In genomic region chr1:235399661-235400060, GRCh38 we compare ENCODE assay signal across 23 cellular contexts. TPM values are rescaled to one million over a fixed set of nuclear protein-coding genes. Genes with fewer than 3 reads are reported as not detected.
A peak's percentile ranks its signal among the peaks of the same experiment; 100 is the strongest.
DNase-seq lines count a peak whose midpoint lies in the region; ATAC-seq, FAIRE-seq and TF ChIP-seq lines count a peak whose summit lies in the region.
"Had no signal": no experiment of that assay in that cellular context is flagged by ENCODE, and none has a peak within 500 bp of the region (broad histone marks: within the 10 kb centered on the region; RNA-seq: fewer than 3 reads in every experiment).

No MANE protein-coding gene starts in this region.

- H3K9me3 ChIP-seq in A549 (no peaks in the 10 kb centered on the region), RWPE2 (ENCODE audit: severe bottlenecking) (no peaks in the 10 kb centered on the region), H1 (ENCODE audit: insufficient read depth in 2 of 2, low read depth in 1 of 2, low read length in 1 of 2) (no peaks in the 10 kb centered on the region)

- TF ChIP-seq EP300 in A549 (IDR thresholded peaks at IDR 0.05) (no peak), H1 (IDR thresholded peaks at IDR 0.05; ENCODE audit: borderline replicate concordance in 1 of 2, low read depth in 2 of 2, low read length in 2 of 2) (no peak)

- H2BK15ac ChIP-seq in H1 (ENCODE audit: low read length) = no peak overlapping the region

- WGBS in A549 (ENCODE audit: missing lambda C conversion rate) = 65% methylated on average over 6 of the region's 6 CpGs
- 78% methylated on average over 6 of the region's 6 CpGs; no CpG with 5 or more reads in 1 of the 2 experiments for WGBS in H1 (ENCODE audit: extremely low coverage in 1 of 2, insufficient coverage in 1 of 2, insufficient read length in 1 of 2, insufficient replicate concordance in 2 of 2, low coverage in 1 of 2, low lambda C conversion rate in 2 of 2, missing lambda C conversion rate in 1 of 2), 2 experiments

- peaks cover 72% of the 10 kb centered on the region for H3K4me1 ChIP-seq in A549
- H3K4me1 ChIP-seq in RWPE2 (ENCODE audit: insufficient read depth, poor library complexity, severe bottlenecking) = peaks cover 24% of the 10 kb centered on the region
- H3K4me1 ChIP-seq in H1 (replicated peaks in 1 of 4; ENCODE audit: control insufficient read depth in 3 of 4, insufficient read depth in 4 of 4, low read length in 3 of 4) = no peaks in the 10 kb centered on the region

- no peak overlapping the region for H3K14ac ChIP-seq in H1 (ENCODE audit: insufficient read length)

- no peaks in the 10 kb centered on the region; the same call in 1 of the 2 replicates for H3K79me1 ChIP-seq in H1 (ENCODE audit: low read depth, low read length)

- FAIRE-seq in A549 (lab: Jason Lieb, UNC) = no peak
- FAIRE-seq in H1 (lab: Jason Lieb, UNC) = no peak
- FAIRE-seq: D721Med, GM18507, RCC 7860 had no signal

- H4K5ac ChIP-seq in H1 (ENCODE audit: insufficient read length, low read depth, low read length) = no peak overlapping the region

- POLR2A ChIA-PET in A549 (lab: Yijun Ruan, JAX) (no interaction called here), H1 (lab: Charles Lee; ENCODE audit: partially characterized antibody) (no interaction called here)
- POLR2A ChIA-PET in activated CD4-positive, alpha-beta memory T cell treated with anti-CD3 and anti-CD28 coated beads, Interleukin-2, amount 10 ng/mL, durations not matched to agents 7 days and 5 days (lab: Charles Lee) = no interaction called here

- peak overlapping the region; percentile 56 to 72 for H3K27ac ChIP-seq in A549
- peak overlapping the region; percentile 75 for H3K27ac ChIP-seq in RWPE2 (ENCODE audit: poor library complexity, severe bottlenecking)
- H3K27ac ChIP-seq in H1 (ENCODE audit: low read depth, low read length) = no peak overlapping the region
- H3K27ac ChIP-seq: 22Rv1, C4-2B, HL-60, KMS-11 had no signal

- H3K27me3 ChIP-seq in RWPE2 (ENCODE audit: insufficient read depth, poor library complexity, severe bottlenecking) (no peaks in the 10 kb centered on the region), H1 (replicated peaks in 1 of 4; ENCODE audit: control insufficient read depth in 3 of 4, extremely low read depth in 1 of 4, insufficient read depth in 3 of 4, low read length in 3 of 4) (no peaks in the 10 kb centered on the region)

- no peak overlapping the region for H2BK120ac ChIP-seq in H1 (replicated peaks; ENCODE audit: low read depth, low read length)

- H3K36me3 Mint-ChIP-seq in activated CD4-positive, alpha-beta memory T cell treated with anti-CD3 and anti-CD28 coated beads, Interleukin-2, amount 10 ng/mL, durations not matched to agents 7 days and 5 days (ENCODE audit: low read depth) = peaks cover 11% of the 10 kb centered on the region
- H3K36me3 Mint-ChIP-seq in activated CD8-positive, alpha-beta memory T cell treated with anti-CD3 and anti-CD28 coated beads, Interleukin-2, amount 10 ng/mL, durations not matched to agents 7 days and 5 days = peaks cover 6% of the 10 kb centered on the region
- peaks cover 17 to 32% of the 10 kb centered on the region in 2 donors for H3K36me3 Mint-ChIP-seq in CD14-positive monocyte

- H3K4me1 Mint-ChIP-seq in activated CD4-positive, alpha-beta memory T cell treated with anti-CD3 and anti-CD28 coated beads, Interleukin-2, amount 10 ng/mL, durations not matched to agents 7 days and 5 days = no peaks in the 10 kb centered on the region
- H3K4me1 Mint-ChIP-seq in activated CD8-positive, alpha-beta memory T cell treated with anti-CD3 and anti-CD28 coated beads, Interleukin-2, amount 10 ng/mL, durations not matched to agents 7 days and 5 days = peaks cover 2% of the 10 kb centered on the region
- H3K4me1 Mint-ChIP-seq in CD14-positive monocyte = peaks cover 1% of the 10 kb centered on the region

- peaks cover 0 to 3% of the 10 kb centered on the region in 2 experiments for H4K20me1 ChIP-seq in H1 (replicated peaks in 1 of 2; ENCODE audit: control insufficient read depth in 1 of 2, insufficient read depth in 2 of 2, low read length in 2 of 2)

- no peaks in the 10 kb centered on the region for H3K27me3 Mint-ChIP-seq in activated CD4-positive, alpha-beta memory T cell treated with anti-CD3 and anti-CD28 coated beads, Interleukin-2, amount 10 ng/mL, durations not matched to agents 7 days and 5 days
- H3K27me3 Mint-ChIP-seq in activated CD8-positive, alpha-beta memory T cell treated with anti-CD3 and anti-CD28 coated beads, Interleukin-2, amount 10 ng/mL, durations not matched to agents 7 days and 5 days = no peaks in the 10 kb centered on the region
- no peaks in the 10 kb centered on the region for H3K27me3 Mint-ChIP-seq in CD14-positive monocyte (ENCODE audit: low read depth in 3 of 3)

- H4K8ac ChIP-seq in H1 (ENCODE audit: extremely low read depth, insufficient read depth, low read length) = peak overlapping the region; percentile 75

- H3K18ac ChIP-seq in H1 (ENCODE audit: extremely low read depth, low read length) = no peak overlapping the region

- H2BK20ac ChIP-seq in H1 (ENCODE audit: low read length) = no peak overlapping the region

- H3K23me2 ChIP-seq in H1 (ENCODE audit: low read depth, low read length) = no peaks in the 10 kb centered on the region

- DNase-seq in A549 (ENCODE audit: low read depth in 1 of 2, low spot score in 1 of 2) (no peak), RWPE2 (ENCODE audit: low spot score) (no peak), H1 (ENCODE audit: low read depth in 1 of 2, low spot score in 2 of 2) (no peak), posterior vena cava (ENCODE audit: low spot score) (peak; percentile 46), CD14-positive monocyte (ENCODE audit: low spot score) (no peak)
- DNase-seq in activated CD4-positive, alpha-beta memory T cell treated with anti-CD3 and anti-CD28 coated beads, Interleukin-2, amount 10 ng/mL, durations not matched to agents 7 days and 5 days = no peak
- DNase-seq in activated CD8-positive, alpha-beta memory T cell treated with anti-CD3 and anti-CD28 coated beads, Interleukin-2, amount 10 ng/mL, durations not matched to agents 7 days and 5 days = no peak
- DNase-seq in activated CD4-positive, alpha-beta T cell treated with anti-CD3 and anti-CD28 coated beads for 1 hour = no peak
- DNase-seq: DMS53, GDM1, NCI-H1092 treated with DMSO at 0.1 percent for 48 hours, NCI-H1436 treated with DMSO at 0.1 percent for 48 hours, NCI-H1930, NCI-H510A, NCI-H82 had no signal

- no peak for ATAC-seq in A549
- ATAC-seq in RWPE2 (ENCODE audit: low read depth) = no peak
- no peak for ATAC-seq in activated CD8-positive, alpha-beta memory T cell treated with anti-CD3 and anti-CD28 coated beads, Interleukin-2, amount 10 ng/mL, durations not matched to agents 7 days and 5 days
- ATAC-seq: Right ventricle myocardium inferior had no signal

- no peak for TF ChIP-seq CTCF in A549 (IDR thresholded peaks at IDR 0.05)
- TF ChIP-seq CTCF in RWPE2 (IDR thresholded peaks at IDR 0.05; ENCODE audit: poor library complexity, severe bottlenecking) = no peak
- no peak for TF ChIP-seq CTCF in H1 (IDR thresholded peaks at IDR 0.05; ENCODE audit: control extremely low read depth in 1 of 3, insufficient read depth in 1 of 3, low read depth in 1 of 3, low read length in 3 of 3)
- no peak for TF ChIP-seq CTCF in CD14-positive monocyte (IDR thresholded peaks at IDR 0.05)

- TF ChIP-seq POLR2A in A549 (IDR thresholded peaks at IDR 0.05; ENCODE audit: low read length) (no peak), H1 (IDR thresholded peaks at IDR 0.05; ENCODE audit: control extremely low read depth in 1 of 2, low read depth in 2 of 2, low read length in 2 of 2) (no peak)

- CTCF ChIA-PET in A549 (lab: Yijun Ruan, JAX) (interaction anchor here (0.9 kb wide), 1 partner anchor 146 kb away, joined by 3 read pairs; no protein-coding TSS in a partner anchor), H1 (lab: Charles Lee; ENCODE audit: partially characterized antibody) (interaction anchor here (1.9 to 3.5 kb wide), 3 partner anchors 9 to 16 kb away, joined by 8 to 23 read pairs (median 11); no protein-coding TSS in a partner anchor)
- CTCF ChIA-PET in activated CD4-positive, alpha-beta memory T cell treated with anti-CD3 and anti-CD28 coated beads, Interleukin-2, amount 10 ng/mL, durations not matched to agents 7 days and 5 days (lab: Charles Lee) = interaction anchor here (1.1 kb wide), 1 partner anchor 9 kb away, joined by 4 read pairs; no protein-coding TSS in a partner anchor
- CTCF ChIA-PET in activated CD8-positive, alpha-beta memory T cell treated with anti-CD3 and anti-CD28 coated beads, Interleukin-2, amount 10 ng/mL, durations not matched to agents 7 days and 5 days (lab: Charles Lee) = no interaction called here

- no peaks in the 10 kb centered on the region for H3K9me3 Mint-ChIP-seq in activated CD4-positive, alpha-beta memory T cell treated with anti-CD3 and anti-CD28 coated beads, Interleukin-2, amount 10 ng/mL, durations not matched to agents 7 days and 5 days
- H3K9me3 Mint-ChIP-seq in activated CD8-positive, alpha-beta memory T cell treated with anti-CD3 and anti-CD28 coated beads, Interleukin-2, amount 10 ng/mL, durations not matched to agents 7 days and 5 days (ENCODE audit: low read depth) = no peaks in the 10 kb centered on the region
- H3K9me3 Mint-ChIP-seq in CD14-positive monocyte = peaks cover 0 to 3% (median 0%) of the 10 kb centered on the region in 7 donors

- peaks cover 0 to 21% of the 10 kb centered on the region in 2 experiments; a peak in 2 of 4 replicates for H3K79me2 ChIP-seq in H1 (ENCODE audit: control insufficient read depth in 1 of 2, insufficient read depth in 2 of 2, low read length in 2 of 2)

- H3K27ac Mint-ChIP-seq in activated CD4-positive, alpha-beta memory T cell treated with anti-CD3 and anti-CD28 coated beads, Interleukin-2, amount 10 ng/mL, durations not matched to agents 7 days and 5 days = no peak overlapping the region
- H3K27ac Mint-ChIP-seq in activated CD8-positive, alpha-beta memory T cell treated with anti-CD3 and anti-CD28 coated beads, Interleukin-2, amount 10 ng/mL, durations not matched to agents 7 days and 5 days = no peak overlapping the region
- peak overlapping the region in 1 of 7 donors; percentile 8 for H3K27ac Mint-ChIP-seq in CD14-positive monocyte

- intact Hi-C loops in posterior vena cava (cut with DNase I) = no loop called here
- intact Hi-C loops in CD14-positive monocyte (cut with micrococcal nuclease) = no loop called here

- H3K36me3 ChIP-seq in RWPE2 (ENCODE audit: low read depth) (no peaks in the 10 kb centered on the region), H1 (ENCODE audit: control insufficient read depth in 2 of 4, insufficient read depth in 4 of 4, low read length in 3 of 4) (no peaks in the 10 kb centered on the region; a peak in 1 of 8 replicates)

- no peak overlapping the region for H2AFZ ChIP-seq in H1 (ENCODE audit: low read length)

- no peak overlapping the region for H3K56ac ChIP-seq in H1 (replicated peaks; ENCODE audit: insufficient read length, low read depth, low read length)

- H3K4ac ChIP-seq in H1 (replicated peaks; ENCODE audit: insufficient read length, low read depth, low read length) = no peak overlapping the region

- H2BK12ac ChIP-seq in H1 (ENCODE audit: low read depth, low read length) = no peak overlapping the region

- TF ChIP-seq RAD21 in A549 (conservative IDR thresholded peaks at IDR 0.05 in 1 of 2, IDR thresholded peaks at IDR 0.05 in 1 of 2) (no peak), H1 (IDR thresholded peaks at IDR 0.05 in 1 of 2, conservative IDR thresholded peaks at IDR 0.05 in 1 of 2; ENCODE audit: low read depth in 2 of 2, low read length in 2 of 2) (no peak)

- H3K23ac ChIP-seq in H1 (ENCODE audit: insufficient read length) = no peak overlapping the region

- no peak overlapping the region for H3K4me3 Mint-ChIP-seq in activated CD4-positive, alpha-beta memory T cell treated with anti-CD3 and anti-CD28 coated beads, Interleukin-2, amount 10 ng/mL, durations not matched to agents 7 days and 5 days
- H3K4me3 Mint-ChIP-seq in activated CD8-positive, alpha-beta memory T cell treated with anti-CD3 and anti-CD28 coated beads, Interleukin-2, amount 10 ng/mL, durations not matched to agents 7 days and 5 days = no peak overlapping the region
- no peak overlapping the region for H3K4me3 Mint-ChIP-seq in CD14-positive monocyte

- H4K91ac ChIP-seq in H1 (replicated peaks; ENCODE audit: insufficient read length, low read length) = no peak overlapping the region

- H3K4me2 ChIP-seq in A549 (0 out of 3 replicates have a peak overlapping the region, but pooled peaks have one; percentile 5), H1 (ENCODE audit: insufficient read depth in 1 of 2, low read depth in 2 of 2, low read length in 2 of 2) (no peak overlapping the region)
- H3K4me2 ChIP-seq: KMS-11 had no signal

- H2BK5ac ChIP-seq in H1 (ENCODE audit: low read depth, low read length) = no peak overlapping the region

- H3K4me3 ChIP-seq in A549 (no peak overlapping the region), RWPE2 (ENCODE audit: severe bottlenecking) (no peak overlapping the region), H1 (ENCODE audit: extremely low read depth in 1 of 4, insufficient read depth in 2 of 4, low read depth in 3 of 4, low read length in 4 of 4) (no peak overlapping the region)

- no peak overlapping the region for H3K9ac ChIP-seq in H1 (replicated peaks in 1 of 4; ENCODE audit: extremely low read depth in 1 of 4, low read depth in 3 of 4, low read length in 3 of 4)
- H3K9ac ChIP-seq: KMS-11 had no signal

- H2AK5ac ChIP-seq in H1 (ENCODE audit: low read depth, low read length) = no peak overlapping the region

RNA-seq across cellular contexts. Expression of gene TBCE, which starts 32.4 kb away (rescaled TPM):
- polyA plus RNA-seq in A549 (2011; rRNA removed) (58.3 and 65.2 TPM in 2 replicates), A549 (2017; fragmentation: RNase III; extraction: RNeasy Plus Mini Kit Qiagen cat#74134 plus additional on column Dnase treatment) (45.1 to 51.5 TPM (median 45.4 TPM) in 3 replicates), H1 (2011; rRNA removed) (14.5 and 22.7 TPM in 2 replicates), CD14-positive monocyte (10 to 100 TPM; 15.4 to 19.4 TPM)
- 20.8 and 21.0 TPM in 2 replicates for polyA plus RNA-seq in A549 (2012; cell fraction: cytosol; rRNA removed)
- 13.7 and 22.8 TPM in 2 replicates for polyA plus RNA-seq in A549 (2012; cell fraction: nucleus; rRNA removed)
- 18.6 and 23.0 TPM in 2 replicates for polyA minus RNA-seq in A549 (2011; rRNA and poly(A)+ RNA removed)
- 42.9 and 44.1 TPM in 2 replicates for total RNA-seq in H1 (2021; fragmentation: NEBNext Ultra II Directional; extraction: Animal tissue kit (Norgen Biotek cat#: 25700))
- polyA plus RNA-seq in H1 (2011; cell fraction: cytosol; rRNA removed) = 31.6 TPM
- polyA plus RNA-seq in H1 (2011; cell fraction: nucleus; rRNA removed) = 12.4 TPM
- polyA plus RNA-seq in H1 (2012, experiment 1 of 2) = 39.7 to 72.2 TPM (median 46.4 TPM) in 4 replicates
- 14.9 TPM for polyA plus RNA-seq in H1 (2012, experiment 2 of 2)
- polyA plus RNA-seq in H1 (2013, experiment 1 of 2) = 41.5 TPM
- 45.3 TPM for polyA plus RNA-seq in H1 (2013, experiment 2 of 2)
- 18.5 and 26.1 TPM in 2 replicates for polyA minus RNA-seq in H1 (2011; rRNA and poly(A)+ RNA removed)
- polyA minus RNA-seq in H1 (2011; cell fraction: cytosol; rRNA and poly(A)+ RNA removed) = 14.9 TPM
- polyA minus RNA-seq in H1 (2011; cell fraction: nucleus; rRNA and poly(A)+ RNA removed) = 17.2 TPM
- 10 to 100 TPM; 22.2 to 25.2 TPM for total RNA-seq in posterior vena cava
- total RNA-seq in activated CD4-positive, alpha-beta memory T cell treated with anti-CD3 and anti-CD28 coated beads, Interleukin-2, amount 10 ng/mL, durations not matched to agents 7 days and 5 days = 10 to 100 TPM; 22.3 to 25.0 TPM
- total RNA-seq in activated CD8-positive, alpha-beta memory T cell treated with anti-CD3 and anti-CD28 coated beads, Interleukin-2, amount 10 ng/mL, durations not matched to agents 7 days and 5 days = 10 to 100 TPM; 27.4 to 30.2 TPM

Comparison
In these comparisons a context has a peak if more than half of its experiments do, and no peak if none do; other contexts are left out.
1. Of the 18 proteins assayed by ChIP-seq in both H1 and A549: peak only in H1: none; only in A549: MAFK; in both: none; in neither: 17.